19 cellular contexts compared by ENCODE assay signal in genomic region chr15:37166402-37166801, GRCh38.
"Had no signal": no experiment of that assay in that cellular context is flagged by ENCODE, and none has a peak within 500 bp of the region (broad histone marks: within the 10 kb centered on the region; RNA-seq: fewer than 3 reads in every experiment).

No MANE protein-coding gene starts in this region.

- H3K9me3 ChIP-seq: SJCRH30 had no signal

- H3K27me3 ChIP-seq: SJCRH30 had no signal

- H3K36me3 ChIP-seq: SJCRH30 had no signal

- H3K4me2 ChIP-seq: KMS-11 had no signal

- H3K27ac ChIP-seq: KMS-11, SJCRH30 had no signal

- H3K4me3 ChIP-seq: K562, SJCRH30 had no signal

- H3K4me1 ChIP-seq: SJCRH30 had no signal

- DNase-seq: Kasumi-1, MM.1S, NCI-H1092 treated with DMSO at 0.1 percent for 48 hours, NCI-H1436, NCI-H187, NCI-H2029, NCI-H2081 treated with DMSO at 0.1 percent for 48 hours, NCI-H2171 treated with DMSO at 0.1 percent for 48 hours, NCI-H524, NCI-H526 treated with DMSO at 0.1 percent for 48 hours, NCI-H748 treated with DMSO at 0.1 percent for 48 hours, RPMI8226, SHP77 treated with DMSO at 0.1 percent for 48 hours, SJCRH30 had no signal

- ATAC-seq: HepG2, K562, SK-N-SH treated with all-trans-retinoic acid at 6 μM for 48 hours had no signal

- H3K9ac ChIP-seq: KMS-11 had no signal

- FAIRE-seq: HepG2, K562, RCC 7860 had no signal
